Comparison of ENCODE assay signal across 1 cellular context in genomic region chr1:63718464-63719075, GRCh38.
TF ChIP-seq lines count a peak whose summit lies in the region.

No MANE protein-coding gene starts in this region.

TF ChIP-seq in H1, 55 proteins besides CTCF, POLR2A, EP300 and RAD21:
- TF ChIP-seq CEBPB (IDR thresholded peaks at IDR 0.05; ENCODE audit: low read depth, low read length) (0 out of 2 replicates have a peak, but pooled peaks have one; percentile 6), USF2 (IDR thresholded peaks at IDR 0.05; ENCODE audit: low read length) (no peak), SIN3A (conservative IDR thresholded peaks at IDR 0.05 in 1 of 2, IDR thresholded peaks at IDR 0.05 in 1 of 2; ENCODE audit: low read depth in 1 of 2, low read length in 2 of 2) (no peak)
